Comparison of ENCODE assay signal across 2 cellular contexts in genomic region chr19:54792814-54793213, GRCh38.
TF ChIP-seq lines count a peak whose summit lies in the region.

No MANE protein-coding gene starts in this region.

TF ChIP-seq in SK-N-SH, 30 proteins besides CTCF, POLR2A, EP300 and RAD21 (continued from another document):
- no peak for TF ChIP-seq TAF1 (IDR thresholded peaks at IDR 0.05; ENCODE audit: borderline replicate concordance, low read depth, low read length)
- TF ChIP-seq NFIC (IDR thresholded peaks at IDR 0.05; ENCODE audit: borderline replicate concordance): no peak
- TF ChIP-seq IRF3 (IDR thresholded peaks at IDR 0.05; ENCODE audit: low read depth, low read length): no peak
- no peak for TF ChIP-seq GATA2 (CRISPR knock-in tag; IDR thresholded peaks at IDR 0.05)
- TF ChIP-seq GABPA (IDR thresholded peaks at IDR 0.05; ENCODE audit: low read depth): no peak
- TF ChIP-seq POLR2AphosphoS5 (IDR thresholded peaks at IDR 0.05; ENCODE audit: low read depth, low read length): no peak
- TF ChIP-seq RCOR1 (IDR thresholded peaks at IDR 0.05; ENCODE audit: low read length): no peak
- TF ChIP-seq TEAD4 (IDR thresholded peaks at IDR 0.05; ENCODE audit: borderline replicate concordance, insufficient read depth): no peak
- no peak for TF ChIP-seq MAX (IDR thresholded peaks at IDR 0.05; ENCODE audit: low read depth)
- no peak for TF ChIP-seq USF2 (IDR thresholded peaks at IDR 0.05; ENCODE audit: borderline replicate concordance, low read depth, low read length)
- no peak for TF ChIP-seq JUND (IDR thresholded peaks at IDR 0.05)
- no peak for TF ChIP-seq YY1 (IDR thresholded peaks at IDR 0.05; ENCODE audit: low read depth)
- TF ChIP-seq MEF2A (IDR thresholded peaks at IDR 0.05; ENCODE audit: borderline replicate concordance, low read depth): no peak
TF ChIP-seq in SK-N-SH: peak in this region for 0.

TF ChIP-seq in SK-N-SH treated with all-trans-retinoic acid at 6 μM for 48 hours, 23 proteins besides CTCF, POLR2A, EP300 and RAD21 (continued from another document):
- TF ChIP-seq TSHZ2 (CRISPR knock-in tag; IDR thresholded peaks at IDR 0.05) (no peak), PPARA (CRISPR knock-in tag; IDR thresholded peaks at IDR 0.05; ENCODE audit: borderline replicate concordance) (no peak), ZFP3 (CRISPR knock-in tag; IDR thresholded peaks at IDR 0.05) (no peak), ZNF8 (CRISPR knock-in tag; IDR thresholded peaks at IDR 0.05) (no peak), CREB5 (CRISPR knock-in tag; IDR thresholded peaks at IDR 0.05; ENCODE audit: low read depth) (no peak), TCF4 (CRISPR knock-in tag; IDR thresholded peaks at IDR 0.05; ENCODE audit: borderline replicate concordance) (no peak), ZFP30 (CRISPR knock-in tag; IDR thresholded peaks at IDR 0.05) (no peak), ISL1 (CRISPR knock-in tag; IDR thresholded peaks at IDR 0.05) (no peak), ESRRG (CRISPR knock-in tag; IDR thresholded peaks at IDR 0.05) (no peak), POU6F1 (CRISPR knock-in tag; IDR thresholded peaks at IDR 0.05; ENCODE audit: borderline replicate concordance, low read depth) (no peak), ZC3H10 (CRISPR knock-in tag; IDR thresholded peaks at IDR 0.05) (no peak)
